In the genomic region with DNA sequence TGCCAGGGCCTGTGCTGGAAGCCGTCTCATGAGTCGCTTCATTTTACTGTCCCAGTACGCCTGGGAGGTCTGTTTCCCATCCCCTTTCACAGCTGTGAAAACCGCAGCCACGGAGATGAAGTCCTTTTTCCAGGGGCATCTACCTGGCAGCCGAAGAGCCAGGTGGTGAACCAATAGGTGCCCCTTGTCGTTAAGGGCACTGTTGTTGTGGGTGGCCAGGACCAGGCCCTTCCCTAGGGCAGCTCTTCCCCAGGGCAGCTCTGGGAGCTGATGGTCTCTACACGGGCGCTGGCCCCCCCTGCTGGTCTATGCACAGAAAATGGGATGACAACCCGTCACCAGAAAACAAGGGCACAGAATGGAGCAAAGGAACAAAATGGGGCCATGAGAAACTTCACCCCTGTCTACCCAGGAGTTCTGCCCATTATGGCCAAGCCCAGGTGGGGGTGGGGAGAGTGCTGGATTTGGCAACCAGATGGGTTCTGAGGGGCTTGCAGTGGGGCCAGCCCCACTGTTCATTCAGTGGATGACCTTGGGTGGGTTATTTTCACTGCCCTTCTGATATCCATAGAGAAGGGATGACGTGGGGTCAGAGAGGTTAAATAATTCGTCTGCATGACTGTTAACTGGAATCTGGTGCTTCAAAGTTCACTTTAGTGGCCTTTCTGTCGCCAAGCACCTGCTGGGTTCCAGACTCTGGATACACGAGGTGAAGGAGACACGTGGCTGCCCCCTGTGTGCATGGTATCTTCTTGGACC, we compare ENCODE assay signal across 1 cellular context.
TF ChIP-seq lines count a peak whose summit lies in the region.

No MANE protein-coding gene starts in this region.

TF ChIP-seq in HepG2, 621 proteins besides CTCF, POLR2A, EP300 and RAD21 (continued from another document and continues in another):
- TF ChIP-seq, protein P1, sequence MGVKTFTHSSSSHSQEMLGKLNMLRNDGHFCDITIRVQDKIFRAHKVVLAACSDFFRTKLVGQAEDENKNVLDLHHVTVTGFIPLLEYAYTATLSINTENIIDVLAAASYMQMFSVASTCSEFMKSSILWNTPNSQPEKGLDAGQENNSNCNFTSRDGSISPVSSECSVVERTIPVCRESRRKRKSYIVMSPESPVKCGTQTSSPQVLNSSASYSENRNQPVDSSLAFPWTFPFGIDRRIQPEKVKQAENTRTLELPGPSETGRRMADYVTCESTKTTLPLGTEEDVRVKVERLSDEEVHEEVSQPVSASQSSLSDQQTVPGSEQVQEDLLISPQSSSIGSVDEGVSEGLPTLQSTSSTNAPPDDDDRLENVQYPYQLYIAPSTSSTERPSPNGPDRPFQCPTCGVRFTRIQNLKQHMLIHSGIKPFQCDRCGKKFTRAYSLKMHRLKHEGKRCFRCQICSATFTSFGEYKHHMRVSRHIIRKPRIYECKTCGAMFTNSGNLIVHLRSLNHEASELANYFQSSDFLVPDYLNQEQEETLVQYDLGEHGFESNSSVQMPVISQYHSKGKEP (CRISPR knock-in tag; IDR thresholded peaks at IDR 0.05), result no peak
- 0 out of 2 replicates have a peak, but pooled peaks have one; percentile 80 for TF ChIP-seq PAX8 (CRISPR knock-in tag; IDR thresholded peaks at IDR 0.05; ENCODE audit: borderline replicate concordance)
- peak; percentile 52; the same call in 1 of the 2 replicates for TF ChIP-seq ZFP41 (CRISPR knock-in tag; IDR thresholded peaks at IDR 0.05; ENCODE audit: borderline replicate concordance)
- TF ChIP-seq KDM3A (CRISPR knock-in tag; IDR thresholded peaks at IDR 0.05; ENCODE audit: low read depth), result peak; percentile 85
- TF ChIP-seq ZEB1 (IDR thresholded peaks at IDR 0.05; ENCODE audit: insufficient replicate concordance, low read depth), result no peak
- TF ChIP-seq, protein P2, sequence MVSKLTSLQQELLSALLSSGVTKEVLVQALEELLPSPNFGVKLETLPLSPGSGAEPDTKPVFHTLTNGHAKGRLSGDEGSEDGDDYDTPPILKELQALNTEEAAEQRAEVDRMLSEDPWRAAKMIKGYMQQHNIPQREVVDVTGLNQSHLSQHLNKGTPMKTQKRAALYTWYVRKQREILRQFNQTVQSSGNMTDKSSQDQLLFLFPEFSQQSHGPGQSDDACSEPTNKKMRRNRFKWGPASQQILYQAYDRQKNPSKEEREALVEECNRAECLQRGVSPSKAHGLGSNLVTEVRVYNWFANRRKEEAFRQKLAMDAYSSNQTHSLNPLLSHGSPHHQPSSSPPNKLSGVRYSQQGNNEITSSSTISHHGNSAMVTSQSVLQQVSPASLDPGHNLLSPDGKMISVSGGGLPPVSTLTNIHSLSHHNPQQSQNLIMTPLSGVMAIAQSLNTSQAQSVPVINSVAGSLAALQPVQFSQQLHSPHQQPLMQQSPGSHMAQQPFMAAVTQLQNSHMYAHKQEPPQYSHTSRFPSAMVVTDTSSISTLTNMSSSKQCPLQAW (CRISPR knock-in tag; IDR thresholded peaks at IDR 0.05), result peak; percentile 93
- TF ChIP-seq PCBP2 (optimal IDR thresholded peaks at IDR 0.05; ENCODE audit: low read depth, low read length, poor library complexity, severe bottlenecking), result no peak
- no peak for TF ChIP-seq ZNF841 (CRISPR knock-in tag; IDR thresholded peaks at IDR 0.05; ENCODE audit: borderline replicate concordance)
- TF ChIP-seq CCAR2 (optimal IDR thresholded peaks at IDR 0.05; ENCODE audit: low read depth, low read length), result no peak
- no peak for TF ChIP-seq NFIB (CRISPR knock-in tag; IDR thresholded peaks at IDR 0.05; ENCODE audit: borderline replicate concordance)
- no peak for TF ChIP-seq ZFAT (CRISPR knock-in tag; conservative IDR thresholded peaks at IDR 0.05)
- 0 out of 2 replicates have a peak, but pooled peaks have one; percentile 47 for TF ChIP-seq MAZ (IDR thresholded peaks at IDR 0.05; ENCODE audit: borderline replicate concordance, low read depth, low read length)
- TF ChIP-seq MAZ (CRISPR knock-in tag; IDR thresholded peaks at IDR 0.05; ENCODE audit: low read depth), result peak; percentile 60; the same call in 1 of the 2 replicates
- TF ChIP-seq TCF7 (IDR thresholded peaks at IDR 0.05; ENCODE audit: low read depth), result no peak
- TF ChIP-seq ZNF274 (CRISPR knock-in tag; IDR thresholded peaks at IDR 0.05), result 0 out of 2 replicates have a peak, but pooled peaks have one; percentile 32
- no peak for TF ChIP-seq RBM22 (optimal IDR thresholded peaks at IDR 0.05; ENCODE audit: low read length)
- TF ChIP-seq ZSCAN30 (CRISPR knock-in tag; IDR thresholded peaks at IDR 0.05), result no peak
- no peak for TF ChIP-seq KLF11 (CRISPR knock-in tag; IDR thresholded peaks at IDR 0.05)
- TF ChIP-seq, protein P3, sequence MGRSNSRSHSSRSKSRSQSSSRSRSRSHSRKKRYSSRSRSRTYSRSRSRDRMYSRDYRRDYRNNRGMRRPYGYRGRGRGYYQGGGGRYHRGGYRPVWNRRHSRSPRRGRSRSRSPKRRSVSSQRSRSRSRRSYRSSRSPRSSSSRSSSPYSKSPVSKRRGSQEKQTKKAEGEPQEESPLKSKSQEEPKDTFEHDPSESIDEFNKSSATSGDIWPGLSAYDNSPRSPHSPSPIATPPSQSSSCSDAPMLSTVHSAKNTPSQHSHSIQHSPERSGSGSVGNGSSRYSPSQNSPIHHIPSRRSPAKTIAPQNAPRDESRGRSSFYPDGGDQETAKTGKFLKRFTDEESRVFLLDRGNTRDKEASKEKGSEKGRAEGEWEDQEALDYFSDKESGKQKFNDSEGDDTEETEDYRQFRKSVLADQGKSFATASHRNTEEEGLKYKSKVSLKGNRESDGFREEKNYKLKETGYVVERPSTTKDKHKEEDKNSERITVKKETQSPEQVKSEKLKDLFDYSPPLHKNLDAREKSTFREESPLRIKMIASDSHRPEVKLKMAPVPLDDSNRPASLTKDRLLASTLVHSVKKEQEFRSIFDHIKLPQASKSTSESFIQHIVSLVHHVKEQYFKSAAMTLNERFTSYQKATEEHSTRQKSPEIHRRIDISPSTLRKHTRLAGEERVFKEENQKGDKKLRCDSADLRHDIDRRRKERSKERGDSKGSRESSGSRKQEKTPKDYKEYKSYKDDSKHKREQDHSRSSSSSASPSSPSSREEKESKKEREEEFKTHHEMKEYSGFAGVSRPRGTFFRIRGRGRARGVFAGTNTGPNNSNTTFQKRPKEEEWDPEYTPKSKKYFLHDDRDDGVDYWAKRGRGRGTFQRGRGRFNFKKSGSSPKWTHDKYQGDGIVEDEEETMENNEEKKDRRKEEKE (IDR thresholded peaks at IDR 0.05), result no peak
- TF ChIP-seq, protein P4, sequence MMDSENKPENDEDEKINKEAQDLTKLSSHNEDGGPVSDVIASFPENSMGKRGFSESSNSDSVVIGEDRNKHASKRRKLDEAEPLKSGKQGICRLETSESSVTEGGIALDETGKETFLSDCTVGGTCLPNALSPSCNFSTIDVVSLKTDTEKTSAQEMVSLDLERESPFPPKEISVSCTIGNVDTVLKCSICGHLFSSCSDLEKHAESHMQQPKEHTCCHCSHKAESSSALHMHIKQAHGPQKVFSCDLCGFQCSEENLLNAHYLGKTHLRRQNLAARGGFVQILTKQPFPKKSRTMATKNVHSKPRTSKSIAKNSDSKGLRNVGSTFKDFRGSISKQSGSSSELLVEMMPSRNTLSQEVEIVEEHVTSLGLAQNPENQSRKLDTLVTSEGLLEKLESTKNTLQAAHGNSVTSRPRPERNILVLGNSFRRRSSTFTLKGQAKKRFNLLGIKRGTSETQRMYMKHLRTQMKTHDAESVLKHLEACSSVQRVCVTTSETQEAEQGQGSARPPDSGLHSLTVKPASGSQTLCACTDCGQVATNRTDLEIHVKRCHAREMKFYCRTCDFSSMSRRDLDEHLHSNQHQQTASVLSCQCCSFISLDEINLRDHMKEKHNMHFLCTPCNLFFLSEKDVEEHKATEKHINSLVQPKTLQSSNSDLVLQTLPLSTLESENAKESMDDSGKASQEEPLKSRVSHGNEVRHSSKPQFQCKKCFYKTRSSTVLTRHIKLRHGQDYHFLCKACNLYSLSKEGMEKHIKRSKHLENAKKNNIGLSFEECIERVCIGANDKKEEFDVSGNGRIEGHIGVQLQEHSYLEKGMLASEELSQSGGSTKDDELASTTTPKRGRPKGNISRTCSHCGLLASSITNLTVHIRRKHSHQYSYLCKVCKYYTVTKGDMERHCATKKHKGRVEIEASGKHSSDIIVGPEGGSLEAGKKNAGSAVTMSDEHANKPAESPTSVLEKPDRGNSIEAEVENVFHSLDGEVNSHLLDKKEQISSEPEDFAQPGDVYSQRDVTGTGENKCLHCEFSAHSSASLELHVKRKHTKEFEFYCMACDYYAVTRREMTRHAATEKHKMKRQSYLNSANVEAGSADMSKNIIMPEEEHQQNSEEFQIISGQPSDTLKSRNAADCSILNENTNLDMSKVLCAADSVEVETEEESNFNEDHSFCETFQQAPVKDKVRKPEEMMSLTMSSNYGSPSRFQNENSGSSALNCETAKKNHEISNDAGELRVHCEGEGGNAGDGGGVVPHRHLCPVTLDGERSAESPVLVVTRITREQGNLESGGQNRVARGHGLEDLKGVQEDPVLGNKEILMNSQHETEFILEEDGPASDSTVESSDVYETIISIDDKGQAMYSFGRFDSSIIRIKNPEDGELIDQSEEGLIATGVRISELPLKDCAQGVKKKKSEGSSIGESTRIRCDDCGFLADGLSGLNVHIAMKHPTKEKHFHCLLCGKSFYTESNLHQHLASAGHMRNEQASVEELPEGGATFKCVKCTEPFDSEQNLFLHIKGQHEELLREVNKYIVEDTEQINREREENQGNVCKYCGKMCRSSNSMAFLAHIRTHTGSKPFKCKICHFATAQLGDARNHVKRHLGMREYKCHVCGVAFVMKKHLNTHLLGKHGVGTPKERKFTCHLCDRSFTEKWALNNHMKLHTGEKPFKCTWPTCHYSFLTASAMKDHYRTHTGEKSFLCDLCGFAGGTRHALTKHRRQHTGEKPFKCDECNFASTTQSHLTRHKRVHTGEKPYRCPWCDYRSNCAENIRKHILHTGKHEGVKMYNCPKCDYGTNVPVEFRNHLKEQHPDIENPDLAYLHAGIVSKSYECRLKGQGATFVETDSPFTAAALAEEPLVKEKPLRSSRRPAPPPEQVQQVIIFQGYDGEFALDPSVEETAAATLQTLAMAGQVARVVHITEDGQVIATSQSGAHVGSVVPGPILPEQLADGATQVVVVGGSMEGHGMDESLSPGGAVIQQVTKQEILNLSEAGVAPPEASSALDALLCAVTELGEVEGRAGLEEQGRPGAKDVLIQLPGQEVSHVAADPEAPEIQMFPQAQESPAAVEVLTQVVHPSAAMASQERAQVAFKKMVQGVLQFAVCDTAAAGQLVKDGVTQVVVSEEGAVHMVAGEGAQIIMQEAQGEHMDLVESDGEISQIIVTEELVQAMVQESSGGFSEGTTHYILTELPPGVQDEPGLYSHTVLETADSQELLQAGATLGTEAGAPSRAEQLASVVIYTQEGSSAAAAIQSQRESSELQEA (CRISPR knock-in tag; IDR thresholded peaks at IDR 0.05; ENCODE audit: not compliant biosample characterization), result peak; percentile 55
- TF ChIP-seq ZFY (CRISPR knock-in tag; IDR thresholded peaks at IDR 0.05), result peak; percentile 60
- TF ChIP-seq ADNP (CRISPR knock-in tag; IDR thresholded peaks at IDR 0.05), result no peak; the same call in 1 of the 2 replicates
- no peak; the same call in 1 of the 2 replicates for TF ChIP-seq EEA1 (CRISPR knock-in tag; IDR thresholded peaks at IDR 0.05; ENCODE audit: borderline replicate concordance)
- TF ChIP-seq JUN (CRISPR knock-in tag; IDR thresholded peaks at IDR 0.05), result no peak
- TF ChIP-seq RFXANK (CRISPR knock-in tag; IDR thresholded peaks at IDR 0.05), result peak; percentile 64; the same call in 1 of the 2 replicates
- TF ChIP-seq NPAS2 (CRISPR knock-in tag; IDR thresholded peaks at IDR 0.05; ENCODE audit: borderline replicate concordance), result no peak
- no peak for TF ChIP-seq SMYD3 (CRISPR knock-in tag; IDR thresholded peaks at IDR 0.05)
- TF ChIP-seq, protein P5, sequence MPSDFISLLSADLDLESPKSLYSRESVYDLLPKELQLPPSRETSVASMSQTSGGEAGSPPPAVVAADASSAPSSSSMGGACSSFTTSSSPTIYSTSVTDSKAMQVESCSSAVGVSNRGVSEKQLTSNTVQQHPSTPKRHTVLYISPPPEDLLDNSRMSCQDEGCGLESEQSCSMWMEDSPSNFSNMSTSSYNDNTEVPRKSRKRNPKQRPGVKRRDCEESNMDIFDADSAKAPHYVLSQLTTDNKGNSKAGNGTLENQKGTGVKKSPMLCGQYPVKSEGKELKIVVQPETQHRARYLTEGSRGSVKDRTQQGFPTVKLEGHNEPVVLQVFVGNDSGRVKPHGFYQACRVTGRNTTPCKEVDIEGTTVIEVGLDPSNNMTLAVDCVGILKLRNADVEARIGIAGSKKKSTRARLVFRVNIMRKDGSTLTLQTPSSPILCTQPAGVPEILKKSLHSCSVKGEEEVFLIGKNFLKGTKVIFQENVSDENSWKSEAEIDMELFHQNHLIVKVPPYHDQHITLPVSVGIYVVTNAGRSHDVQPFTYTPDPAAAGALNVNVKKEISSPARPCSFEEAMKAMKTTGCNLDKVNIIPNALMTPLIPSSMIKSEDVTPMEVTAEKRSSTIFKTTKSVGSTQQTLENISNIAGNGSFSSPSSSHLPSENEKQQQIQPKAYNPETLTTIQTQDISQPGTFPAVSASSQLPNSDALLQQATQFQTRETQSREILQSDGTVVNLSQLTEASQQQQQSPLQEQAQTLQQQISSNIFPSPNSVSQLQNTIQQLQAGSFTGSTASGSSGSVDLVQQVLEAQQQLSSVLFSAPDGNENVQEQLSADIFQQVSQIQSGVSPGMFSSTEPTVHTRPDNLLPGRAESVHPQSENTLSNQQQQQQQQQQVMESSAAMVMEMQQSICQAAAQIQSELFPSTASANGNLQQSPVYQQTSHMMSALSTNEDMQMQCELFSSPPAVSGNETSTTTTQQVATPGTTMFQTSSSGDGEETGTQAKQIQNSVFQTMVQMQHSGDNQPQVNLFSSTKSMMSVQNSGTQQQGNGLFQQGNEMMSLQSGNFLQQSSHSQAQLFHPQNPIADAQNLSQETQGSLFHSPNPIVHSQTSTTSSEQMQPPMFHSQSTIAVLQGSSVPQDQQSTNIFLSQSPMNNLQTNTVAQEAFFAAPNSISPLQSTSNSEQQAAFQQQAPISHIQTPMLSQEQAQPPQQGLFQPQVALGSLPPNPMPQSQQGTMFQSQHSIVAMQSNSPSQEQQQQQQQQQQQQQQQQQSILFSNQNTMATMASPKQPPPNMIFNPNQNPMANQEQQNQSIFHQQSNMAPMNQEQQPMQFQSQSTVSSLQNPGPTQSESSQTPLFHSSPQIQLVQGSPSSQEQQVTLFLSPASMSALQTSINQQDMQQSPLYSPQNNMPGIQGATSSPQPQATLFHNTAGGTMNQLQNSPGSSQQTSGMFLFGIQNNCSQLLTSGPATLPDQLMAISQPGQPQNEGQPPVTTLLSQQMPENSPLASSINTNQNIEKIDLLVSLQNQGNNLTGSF (CRISPR knock-in tag; IDR thresholded peaks at IDR 0.05), result peak; percentile 63; the same call in 1 of the 2 replicates
- TF ChIP-seq ZFP36 (IDR thresholded peaks at IDR 0.05; ENCODE audit: borderline replicate concordance, low read depth, low read length, partially characterized antibody), result peak; percentile 35
- TF ChIP-seq SAFB2 (CRISPR knock-in tag; IDR thresholded peaks at IDR 0.05; ENCODE audit: borderline replicate concordance, low read depth), result peak; percentile 31
- TF ChIP-seq HDAC1 (CRISPR knock-in tag; IDR thresholded peaks at IDR 0.05), result 0 out of 2 replicates have a peak, but pooled peaks have one; percentile 29
- TF ChIP-seq SP140L (CRISPR knock-in tag; IDR thresholded peaks at IDR 0.05; ENCODE audit: borderline replicate concordance), result no peak
- TF ChIP-seq MAFF (IDR thresholded peaks at IDR 0.05; ENCODE audit: low read depth, low read length), result no peak
- peak; percentile 98 for TF ChIP-seq SMC3 (IDR thresholded peaks at IDR 0.05; ENCODE audit: low read length)
- TF ChIP-seq, protein P6, sequence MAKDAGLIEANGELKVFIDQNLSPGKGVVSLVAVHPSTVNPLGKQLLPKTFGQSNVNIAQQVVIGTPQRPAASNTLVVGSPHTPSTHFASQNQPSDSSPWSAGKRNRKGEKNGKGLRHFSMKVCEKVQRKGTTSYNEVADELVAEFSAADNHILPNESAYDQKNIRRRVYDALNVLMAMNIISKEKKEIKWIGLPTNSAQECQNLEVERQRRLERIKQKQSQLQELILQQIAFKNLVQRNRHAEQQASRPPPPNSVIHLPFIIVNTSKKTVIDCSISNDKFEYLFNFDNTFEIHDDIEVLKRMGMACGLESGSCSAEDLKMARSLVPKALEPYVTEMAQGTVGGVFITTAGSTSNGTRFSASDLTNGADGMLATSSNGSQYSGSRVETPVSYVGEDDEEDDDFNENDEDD (CRISPR knock-in tag; IDR thresholded peaks at IDR 0.05; ENCODE audit: borderline replicate concordance), result no peak
